ENCODE assay signal across 8 cellular contexts in the genomic region with DNA sequence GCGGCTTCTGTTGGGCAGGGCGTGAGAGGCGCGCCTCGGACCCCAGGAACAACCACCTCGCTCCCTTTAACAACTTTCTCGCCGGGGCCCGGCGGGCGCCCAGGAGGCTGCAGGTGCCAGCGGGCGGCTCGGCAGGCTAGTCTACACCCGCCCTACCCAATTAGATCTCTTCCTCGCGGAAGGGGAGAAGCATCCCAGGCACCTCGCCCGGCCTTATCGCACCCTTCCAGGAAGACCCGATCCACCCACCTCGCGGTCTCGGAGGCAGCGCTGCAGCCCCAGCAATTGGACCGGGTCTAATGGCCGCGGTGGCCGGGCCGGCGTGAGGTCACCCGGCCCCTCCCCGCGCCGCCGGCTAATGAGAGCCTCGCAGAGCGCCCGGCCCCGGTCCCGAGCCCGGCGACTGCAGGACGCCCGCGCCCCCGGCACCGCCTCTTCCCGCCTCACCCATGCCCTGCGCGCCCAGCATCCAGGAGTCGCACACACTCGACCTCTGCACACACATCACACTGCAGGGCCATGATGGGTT. TPM values are rescaled to one million over a fixed set of nuclear protein-coding genes. Genes with fewer than 3 reads are reported as not detected.
DNase-seq lines count a peak whose midpoint lies in the region; ATAC-seq and TF ChIP-seq lines count a peak whose summit lies in the region.

A gene (minus strand): TSS at position 298 of the 529 bp plus-strand sequence. CDS start 419 bp downstream, outside the sequence.

- H3K27ac ChIP-seq in adrenal gland = peak within 1 kb of the TSS; percentile 29 to 85 (median 69)
- H3K27ac ChIP-seq in heart left ventricle = peak within 1 kb of the TSS; percentile 75 to 95 (median 90)

- H3K36me3 ChIP-seq in adrenal gland (replicated peaks in 1 of 2) = no peaks in the 10 kb centered on the region
- H3K36me3 ChIP-seq in heart left ventricle = no peaks in the 10 kb centered on the region

- H3K27me3 Mint-ChIP-seq in Calu3 (ENCODE audit: unreplicated experiment) = no peaks in the 10 kb centered on the region

- peaks cover 24 to 40% of the 10 kb centered on the region in 2 donors for H3K4me1 ChIP-seq in adrenal gland (replicated peaks in 1 of 2)
- H3K4me1 ChIP-seq in heart left ventricle = peaks cover 10 to 43% (median 37%) of the 10 kb centered on the region in 12 donors

- peak within 1 kb of the TSS; percentile 92 for H3K27ac Mint-ChIP-seq in Calu3 (ENCODE audit: unreplicated experiment)

- H3K4me1 Mint-ChIP-seq in Calu3 (ENCODE audit: low read depth, unreplicated experiment) = peaks cover 22% of the 10 kb centered on the region

- peak; percentile 63 to 73 for TF ChIP-seq POLR2A in adrenal gland (IDR thresholded peaks at IDR 0.05)
- peak in 1 of 2 donors; percentile 88 for TF ChIP-seq POLR2A in heart left ventricle (IDR thresholded peaks at IDR 0.05)

- peak; percentile 81 to 95 (median 91) for ATAC-seq in heart left ventricle
- ATAC-seq in omental fat pad (ENCODE audit: low FRiP score) = peak; percentile 92
- ATAC-seq in HG02884 (IDR thresholded peaks at IDR 0.05; ENCODE audit: unreplicated experiment) = no peak
- no peak for ATAC-seq in HG03159 (IDR thresholded peaks at IDR 0.05; ENCODE audit: unreplicated experiment)

- H3K9me3 Mint-ChIP-seq in Calu3 (ENCODE audit: low read depth, unreplicated experiment) = no peaks in the 10 kb centered on the region

- peak within 1 kb of the TSS; percentile 92 for H3K4me3 Mint-ChIP-seq in Calu3 (ENCODE audit: low read depth, unreplicated experiment)

- no peaks in the 10 kb centered on the region for H3K27me3 ChIP-seq in adrenal gland
- H3K27me3 ChIP-seq in heart left ventricle = no peaks in the 10 kb centered on the region

- CTCF ChIA-PET in Calu3 (lab: Charles Lee) = interaction anchor here (0.7 kb wide), 1 partner anchor 14 kb away, joined by 3 read pairs; no protein-coding TSS in a partner anchor

- BruUV-seq in Calu3 (replicated peaks; lab: Mats Ljungman, UMichigan) = no TSS peak

- H3K4me3 ChIP-seq in adrenal gland (peak within 1 kb of the TSS; percentile 13 to 83 (median 60)), heart left ventricle (peak within 1 kb of the TSS; percentile 52 to 98 (median 89))

- TF ChIP-seq CTCF in Calu3 (IDR thresholded peaks at IDR 0.05; ENCODE audit: unreplicated experiment) = no peak
- TF ChIP-seq CTCF in adrenal gland (IDR thresholded peaks at IDR 0.05) = no peak
- TF ChIP-seq CTCF in heart left ventricle (IDR thresholded peaks at IDR 0.05) = peak in 1 of 12 donors; percentile 11
- no peak for TF ChIP-seq CTCF in omental fat pad (IDR thresholded peaks at IDR 0.05)

- no peaks in the 10 kb centered on the region for H3K9me3 ChIP-seq in adrenal gland (replicated peaks in 1 of 3)
- no peaks in the 10 kb centered on the region for H3K9me3 ChIP-seq in heart left ventricle

- peaks cover 56% of the 10 kb centered on the region for H3K36me3 Mint-ChIP-seq in Calu3 (ENCODE audit: insufficient read depth, unreplicated experiment)

- intact Hi-C loops in Calu3 (cut with micrococcal nuclease; ENCODE audit: unreplicated experiment) = loop anchor here (5.0 kb wide), 1 partner anchor 47 kb away; no protein-coding TSS in a partner anchor
- intact Hi-C loops in adrenal gland (cut with DNase I) = no loop called here
- intact Hi-C loops in heart left ventricle (cut with DNase I) = loop anchor here in 4 of 10 donors (1.0 to 10.0 kb wide), 6 partner anchors 37 to 79 kb away; a partner anchor contains a TSS

- 0 to 1% (median 0%) methylated on average over 14 to 53 of the region's 53 CpGs for WGBS in adrenal gland, 4 donors
- 0 to 1% (median 0%) methylated on average over 9 to 53 of the region's 53 CpGs for WGBS in heart left ventricle, 4 donors

- DNase-seq in Calu3 (peak; percentile 88), HCEC 1CT (peak; percentile 16), RKO (ENCODE audit: low spot score) (peak; percentile 81), adrenal gland (peak; percentile 77 to 88 (median 83)), heart left ventricle (peak; percentile 84 to 92 (median 89)), omental fat pad (ENCODE audit: low spot score) (peak; percentile 50)

RNA-seq across cellular contexts. Expression of the gene that starts here (rescaled TPM):
- 261 and 297 TPM in 2 replicates for total RNA-seq in Calu3 (2022)
- 10 to 100 TPM; 31.8 to 79.7 (median 59.7) TPM for total RNA-seq in adrenal gland
- polyA plus RNA-seq in adrenal gland = 100 to 1,000 TPM in 1 of 3 donors, 10 to 100 TPM in 2; 34.8 to 138 (median 41.1) TPM
- 100 to 1,000 TPM in 8 of 9 donors, 10 to 100 TPM in 1; 84.7 to 152 (median 126) TPM for total RNA-seq in heart left ventricle
- 100 to 1,000 TPM in 1 of 2 donors, 10 to 100 TPM in 1; 74.9 to 191 TPM for polyA plus RNA-seq in heart left ventricle
- 100 to 1,000 TPM; 125 to 616 (median 260) TPM for total RNA-seq in omental fat pad

Comparison
In these comparisons a context has a peak if more than half of its experiments do, and no peak if none do; other contexts are left out.
1. DNase-seq: peak in every context shown above with its lines; median percentile 89 in heart left ventricle; 88 in Calu3; 83 in adrenal gland; 81 in RKO; 50 in omental fat pad; 16 in HCEC 1CT.
2. ATAC-seq: peak in heart left ventricle (4 of 4) and omental fat pad (single experiment); none in HG02884 (single experiment) and HG03159 (single experiment).